In genomic region chr6:90230547-90231240, GRCh38 we compare ENCODE assay signal across 16 cellular contexts.
DNase-seq lines count a peak whose midpoint lies in the region; ATAC-seq and TF ChIP-seq lines count a peak whose summit lies in the region.
"Had no signal": no experiment of that assay in that cellular context is flagged by ENCODE, and none has a peak within 500 bp of the region (broad histone marks: within the 10 kb centered on the region; RNA-seq: fewer than 3 reads in every experiment).

No MANE protein-coding gene starts in this region.

- H3K27me3 Mint-ChIP-seq in T-helper 2 cell treated with Interferon-gamma antibody and Interleukin-4, amounts not matched to agents 5 μg/mL and 100 μg/mL, for 36 hours (ENCODE audit: low read depth): peaks cover 2% of the 10 kb centered on the region
- H3K27me3 Mint-ChIP-seq in natural killer cell (ENCODE audit: low read depth in 2 of 2) (no peaks in the 10 kb centered on the region), H9 (ENCODE audit: low read depth) (no peaks in the 10 kb centered on the region)
- H3K27me3 Mint-ChIP-seq: CD4-positive, CD25-positive, alpha-beta regulatory T cell had no signal

- no peak overlapping the region for H3T11ph ChIP-seq in H9 (ENCODE audit: low read length)

- H3K56ac ChIP-seq in H9 (ENCODE audit: insufficient read length, low read depth, low read length): no peak overlapping the region

- no peaks in the 10 kb centered on the region for H3K23me2 ChIP-seq in H9 (ENCODE audit: insufficient read length, low read depth, low read length, poor library complexity, severe bottlenecking)

- no peak overlapping the region for H2BK120ac ChIP-seq in H9 (ENCODE audit: low read depth, low read length, poor library complexity, severe bottlenecking)

- H2AFZ ChIP-seq in H9 (ENCODE audit: low read length): no peak overlapping the region

- H3K9ac ChIP-seq in H9 (ENCODE audit: extremely low read depth, insufficient read length, low read length): no peak overlapping the region

- H3K27me3 ChIP-seq in heart right ventricle: no peaks in the 10 kb centered on the region
- H3K27me3 ChIP-seq in H9 (ENCODE audit: insufficient read depth, low read length): no peaks in the 10 kb centered on the region
- H3K27me3 ChIP-seq: SJCRH30 had no signal

- H3K27ac Mint-ChIP-seq in T-helper 2 cell treated with Interferon-gamma antibody and Interleukin-4, amounts not matched to agents 5 μg/mL and 100 μg/mL, for 36 hours: no peak overlapping the region
- no peak overlapping the region for H3K27ac Mint-ChIP-seq in natural killer cell
- H3K27ac Mint-ChIP-seq in H9: no peak overlapping the region
- H3K27ac Mint-ChIP-seq: effector memory CD8-positive, alpha-beta T cell had no signal

- H3K4me3 ChIP-seq in heart right ventricle: no peak overlapping the region
- H3K4me3 ChIP-seq: SJCRH30 had no signal

- no peak overlapping the region for H3K4ac ChIP-seq in H9 (ENCODE audit: low read depth, low read length)

- H3K27ac ChIP-seq in heart right ventricle: peak overlapping the region in 5 of 10 donors; percentile 26 to 57 (median 42)
- no peak overlapping the region for H3K27ac ChIP-seq in H9 (ENCODE audit: insufficient read length, low read depth, low read length)
- H3K27ac ChIP-seq: SJCRH30 had no signal

- H2BK12ac ChIP-seq in H9 (ENCODE audit: insufficient read length, low read depth, low read length): no peak overlapping the region

- WGBS in heart right ventricle, 2 donors: 34 to 41% methylated on average over 3 of the region's 3 CpGs
- no CpG with 5 or more reads among the region's 3 CpGs for WGBS in H9 (ENCODE audit: extremely low coverage, insufficient read length, low lambda C conversion rate)

- no peak overlapping the region for H3K4me2 ChIP-seq in H9 (ENCODE audit: insufficient read depth, insufficient read length, low read length)

- peak in 7 of 8 donors; percentile 20 to 58 (median 57) for ATAC-seq in heart right ventricle
- ATAC-seq in omental fat pad (ENCODE audit: low FRiP score): peak; percentile 50
- ATAC-seq in natural killer cell: no peak
- no peak for ATAC-seq in HG03565 (IDR thresholded peaks at IDR 0.05; ENCODE audit: unreplicated experiment)
- ATAC-seq: effector memory CD8-positive, alpha-beta T cell had no signal

- no peak overlapping the region for H4K5ac ChIP-seq in H9 (ENCODE audit: insufficient read length, low read depth, low read length)

- H3K79me1 ChIP-seq in H9 (ENCODE audit: insufficient read depth, low read depth, low read length, poor library complexity, severe bottlenecking): no peaks in the 10 kb centered on the region

- no peaks in the 10 kb centered on the region for H4K20me1 ChIP-seq in H9 (ENCODE audit: control insufficient read depth, insufficient read depth, insufficient read length)

- no peak overlapping the region for H4K8ac ChIP-seq in H9 (replicated peaks; ENCODE audit: insufficient read length, low read depth, low read length)

- H3K36me3 Mint-ChIP-seq in T-helper 2 cell treated with Interferon-gamma antibody and Interleukin-4, amounts not matched to agents 5 μg/mL and 100 μg/mL, for 36 hours (ENCODE audit: low read depth): peaks cover 40% of the 10 kb centered on the region
- H3K36me3 Mint-ChIP-seq in natural killer cell (no peaks in the 10 kb centered on the region), H9 (ENCODE audit: insufficient read depth in 1 of 3, low read depth in 3 of 3) (no peaks in the 10 kb centered on the region; a peak in 1 of 7 replicates)

- TF ChIP-seq CTCF in heart right ventricle (IDR thresholded peaks at IDR 0.05) (no peak), omental fat pad (IDR thresholded peaks at IDR 0.05) (no peak), natural killer cell (IDR thresholded peaks at IDR 0.05) (no peak), H9 (conservative IDR thresholded peaks at IDR 0.05) (no peak)

- H2BK15ac ChIP-seq in H9 (ENCODE audit: low read depth, low read length): no peak overlapping the region

- H3K4me1 ChIP-seq in heart right ventricle: peaks cover 0 to 57% (median 38%) of the 10 kb centered on the region in 9 donors
- peaks cover 3% of the 10 kb centered on the region; the same call in 1 of the 2 replicates for H3K4me1 ChIP-seq in H9 (ENCODE audit: insufficient read depth, low read length)

- H3K36me3 ChIP-seq in heart right ventricle: no peaks in the 10 kb centered on the region
- H3K36me3 ChIP-seq: SJCRH30 had no signal

- no peak overlapping the region for H2AK5ac ChIP-seq in H9 (ENCODE audit: insufficient read length, low read length)

- H3K9me3 ChIP-seq in heart right ventricle (no peaks in the 10 kb centered on the region), H9 (ENCODE audit: control insufficient read depth, low read depth, low read length) (no peaks in the 10 kb centered on the region)
- H3K9me3 ChIP-seq: SJCRH30 had no signal

- DNase-seq in T-helper 2 cell treated with Interferon-gamma antibody and Interleukin-4, amounts not matched to agents 5 μg/mL and 100 μg/mL, for 36 hours (ENCODE audit: low spot score): no peak
- DNase-seq in T-helper 2 cell (no peak), UCSD-AML1 (lab: John Stamatoyannopoulos, UW; ENCODE audit: unreplicated experiment) (peak; percentile 24), heart right ventricle (no peak), omental fat pad (ENCODE audit: low spot score) (no peak), natural killer cell (no peak), H9 (no peak)
- DNase-seq: 8988T; CD4-positive, CD25-positive, alpha-beta regulatory T cell; effector memory CD8-positive, alpha-beta T cell; foreskin melanocyte; NCI-H1105; NCI-H345; SJCRH30; stimulated activated naive CD4-positive, alpha-beta T cell treated with Interleukin-2 at 50 U/mL for 16 hours had no signal

- no peak overlapping the region for H3K14ac ChIP-seq in H9 (ENCODE audit: insufficient read depth, low read length)

- H2BK5ac ChIP-seq in H9 (ENCODE audit: insufficient read length, low read length): no peak overlapping the region

- no peaks in the 10 kb centered on the region for H3K9me3 Mint-ChIP-seq in T-helper 2 cell treated with Interferon-gamma antibody and Interleukin-4, amounts not matched to agents 5 μg/mL and 100 μg/mL, for 36 hours
- no peaks in the 10 kb centered on the region for H3K9me3 Mint-ChIP-seq in natural killer cell
- no peaks in the 10 kb centered on the region for H3K9me3 Mint-ChIP-seq in H9
- H3K9me3 Mint-ChIP-seq: CD4-positive, CD25-positive, alpha-beta regulatory T cell; effector memory CD8-positive, alpha-beta T cell had no signal

- no peak overlapping the region for H3K18ac ChIP-seq in H9 (ENCODE audit: insufficient read length, low read depth, low read length)

- no peaks in the 10 kb centered on the region for H3K79me2 ChIP-seq in H9 (ENCODE audit: insufficient read depth, low read length)

- peaks cover 71% of the 10 kb centered on the region for H3K4me1 Mint-ChIP-seq in T-helper 2 cell treated with Interferon-gamma antibody and Interleukin-4, amounts not matched to agents 5 μg/mL and 100 μg/mL, for 36 hours (ENCODE audit: low read depth)
- H3K4me1 Mint-ChIP-seq in natural killer cell (peaks cover 25 to 29% of the 10 kb centered on the region in 2 donors), H9 (peaks cover 9 to 13% of the 10 kb centered on the region in 2 experiments)

- H3K23ac ChIP-seq in H9 (ENCODE audit: insufficient read length, low read depth, low read length): no peak overlapping the region

- H3K4me3 Mint-ChIP-seq in T-helper 2 cell treated with Interferon-gamma antibody and Interleukin-4, amounts not matched to agents 5 μg/mL and 100 μg/mL, for 36 hours: peak overlapping the region; percentile 4
- H3K4me3 Mint-ChIP-seq in natural killer cell (no peak overlapping the region), H9 (no peak overlapping the region)
- H3K4me3 Mint-ChIP-seq: effector memory CD8-positive, alpha-beta T cell had no signal

- no peak overlapping the region for H2BK20ac ChIP-seq in H9 (ENCODE audit: low read depth, low read length, poor library complexity, severe bottlenecking)

- intact Hi-C loops in heart right ventricle (cut with DNase I): loop anchor here in 1 of 10 donors (10.0 kb wide), 1 partner anchor 54 kb away; no protein-coding TSS in a partner anchor
- intact Hi-C loops in natural killer cell (cut with micrococcal nuclease): no loop called here

- no peak overlapping the region for H4K91ac ChIP-seq in H9 (ENCODE audit: insufficient read length, low read depth, low read length)

Comparison
In these comparisons a context has a peak if more than half of its experiments do, and no peak if none do; other contexts are left out.
1. ATAC-seq: peak in heart right ventricle (7 of 8) and omental fat pad (single experiment); none in natural killer cell (0 of 3) and HG03565 (single experiment).